ENCODE assay signal across 18 cellular contexts in the genomic region with DNA sequence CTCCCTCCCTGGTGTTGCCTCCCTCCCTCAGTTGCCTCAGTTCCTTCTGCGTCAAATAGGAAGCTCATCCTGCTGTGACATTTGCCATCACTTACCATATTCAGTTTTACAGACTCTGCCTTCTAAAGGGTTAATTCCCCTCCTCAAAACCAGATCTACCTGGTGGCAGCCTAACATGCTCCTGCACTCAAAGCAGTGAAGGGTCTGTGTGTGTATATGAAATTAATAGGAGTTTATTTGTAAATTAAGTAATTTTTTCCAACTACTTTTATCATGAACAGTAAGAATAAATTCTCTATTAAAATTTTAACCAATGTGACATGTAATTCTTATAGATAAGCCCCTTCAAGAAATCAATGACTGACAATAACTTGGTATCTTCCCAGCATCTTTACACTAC.
DNase-seq lines count a peak whose midpoint lies in the region; FAIRE-seq and TF ChIP-seq lines count a peak whose summit lies in the region.
"Had no signal": no experiment of that assay in that cellular context is flagged by ENCODE, and none has a peak within 500 bp of the region (broad histone marks: within the 10 kb centered on the region; RNA-seq: fewer than 3 reads in every experiment).

No MANE protein-coding gene starts in this region.

- no peaks in the 10 kb centered on the region; the same call in 1 of the 2 replicates for H3K27me3 Mint-ChIP-seq in HFFc6 (ENCODE audit: insufficient read depth)
- H3K27me3 Mint-ChIP-seq: CD4-positive, CD25-positive, alpha-beta regulatory T cell had no signal

- no peaks in the 10 kb centered on the region for H3K9me3 Mint-ChIP-seq in HFFc6
- H3K9me3 Mint-ChIP-seq: CD4-positive, CD25-positive, alpha-beta regulatory T cell; stimulated activated effector memory CD8-positive, alpha-beta T cell treated with anti-CD3 and anti-CD28 coated beads, Interleukin-12 subunit alpha, Interleukin-12 subunit beta, amount 100 ng/mL, for 72 hours had no signal

- H3K4me1 Mint-ChIP-seq in HFFc6 (ENCODE audit: low read depth): peaks cover under 1% of the 10 kb centered on the region; the same call in 1 of the 2 replicates
- H3K4me1 Mint-ChIP-seq: CD4-positive, CD25-positive, alpha-beta regulatory T cell; stimulated activated effector memory CD8-positive, alpha-beta T cell treated with anti-CD3 and anti-CD28 coated beads, Interleukin-12 subunit alpha, Interleukin-12 subunit beta, amount 100 ng/mL, for 72 hours had no signal

- 86% methylated on average over 1 of the region's 1 CpG for WGBS in liver

- H3K27me3 ChIP-seq in bronchial epithelial cell (ENCODE audit: control insufficient read depth, insufficient read depth, low read length) (no peaks in the 10 kb centered on the region), liver (ENCODE audit: control insufficient read depth in 4 of 4, insufficient read depth in 4 of 4, low read length in 3 of 4) (no peaks in the 10 kb centered on the region)
- no peaks in the 10 kb centered on the region for H3K27me3 ChIP-seq in effector memory CD4-positive, alpha-beta T cell (replicated peaks; ENCODE audit: control insufficient read depth, insufficient read depth, low read length, poor library complexity, severe bottlenecking)

- TF ChIP-seq POLR2A in H54 (IDR thresholded peaks at IDR 0.05; ENCODE audit: low read depth, low read length): no peak

- no peaks in the 10 kb centered on the region for H3K36me3 Mint-ChIP-seq in HFFc6 (ENCODE audit: low read depth)
- H3K36me3 Mint-ChIP-seq: CD4-positive, CD25-positive, alpha-beta regulatory T cell; stimulated activated effector memory CD8-positive, alpha-beta T cell treated with anti-CD3 and anti-CD28 coated beads, Interleukin-12 subunit alpha, Interleukin-12 subunit beta, amount 100 ng/mL, for 72 hours had no signal

- H3K4me1 ChIP-seq in liver (ENCODE audit: control insufficient read depth in 4 of 4, insufficient read depth in 4 of 4, low read length in 3 of 4): no peaks in the 10 kb centered on the region
- H3K4me1 ChIP-seq in effector memory CD4-positive, alpha-beta T cell (ENCODE audit: control insufficient read depth, insufficient read depth, low read length, poor library complexity, severe bottlenecking): no peaks in the 10 kb centered on the region

- H3K4me3 ChIP-seq in AG10803 (ENCODE audit: low read length) (no peak overlapping the region), bronchial epithelial cell (ENCODE audit: low read depth, low read length) (no peak overlapping the region), liver (ENCODE audit: low read depth in 1 of 3, low read length in 3 of 3) (no peak overlapping the region)
- no peak overlapping the region for H3K4me3 ChIP-seq in effector memory CD4-positive, alpha-beta T cell (ENCODE audit: insufficient read depth, low read depth, low read length, poor library complexity, severe bottlenecking)

- DNase-seq in AG10803 (ENCODE audit: low read depth): no peak
- no peak for DNase-seq in HFFc6
- DNase-seq in bronchial epithelial cell (ENCODE audit: low read depth): peak; percentile 8
- DNase-seq in NAMALWA (ENCODE audit: low spot score): no peak
- DNase-seq in H54 (ENCODE audit: insufficient read length, low spot score): no peak
- DNase-seq in effector memory CD4-positive, alpha-beta T cell: no peak
- DNase-seq in inferior parietal cortex (ENCODE audit: extremely low spot score): no peak
- DNase-seq: CD4-positive, CD25-positive, alpha-beta regulatory T cell; cerebellar nuclear complex; NCI-H1417 treated with DMSO at 0.1 percent for 48 hours; SK-N-SH; stimulated activated CD4-positive, alpha-beta T cell treated with anti-CD3 and anti-CD28 coated beads, Interleukin-2, amount 100 ng/mL, for 48 hours had no signal

- H3K4me3 Mint-ChIP-seq in HFFc6: no peak overlapping the region
- H3K4me3 Mint-ChIP-seq: CD4-positive, CD25-positive, alpha-beta regulatory T cell; stimulated activated effector memory CD8-positive, alpha-beta T cell treated with anti-CD3 and anti-CD28 coated beads, Interleukin-12 subunit alpha, Interleukin-12 subunit beta, amount 100 ng/mL, for 72 hours had no signal

- no peak overlapping the region for H3K9ac ChIP-seq in liver (ENCODE audit: low read depth in 1 of 2, low read length in 2 of 2)
- H3K9ac ChIP-seq: SK-N-SH had no signal

- peak in 1 of 2 donors; percentile 71 for TF ChIP-seq RAD21 in liver (IDR thresholded peaks at IDR 0.05)

- TF ChIP-seq CTCF in AG10803 (conservative IDR thresholded peaks at IDR 0.05; ENCODE audit: low read length) (peak; percentile 49), HFFc6 (IDR thresholded peaks at IDR 0.05) (peak; percentile 76), bronchial epithelial cell (IDR thresholded peaks at IDR 0.05; ENCODE audit: insufficient read depth, low read length, severe bottlenecking) (peak; percentile 16), liver (IDR thresholded peaks at IDR 0.05; ENCODE audit: low read depth, low read length, missing input control) (peak; percentile 13)

- FAIRE-seq in bronchial epithelial cell (lab: Jason Lieb, UNC) (no peak), H54 (lab: Jason Lieb, UNC) (no peak)
- FAIRE-seq: G401.6, GM18507, islet of Langerhans had no signal

- H3K36me3 ChIP-seq in bronchial epithelial cell (ENCODE audit: control insufficient read depth, insufficient read depth, low read length): peaks cover 1% of the 10 kb centered on the region
- peaks cover 0 to 9% (median 2%) of the 10 kb centered on the region in 4 donors for H3K36me3 ChIP-seq in liver (ENCODE audit: control insufficient read depth in 4 of 4, insufficient read depth in 3 of 4, low read depth in 1 of 4, low read length in 3 of 4)
- no peaks in the 10 kb centered on the region for H3K36me3 ChIP-seq in effector memory CD4-positive, alpha-beta T cell (ENCODE audit: control insufficient read depth, insufficient read depth, low read length)

- H3K9me3 ChIP-seq in liver (ENCODE audit: control insufficient read depth in 4 of 4, low read length in 3 of 4): no peaks in the 10 kb centered on the region
- H3K9me3 ChIP-seq in effector memory CD4-positive, alpha-beta T cell (ENCODE audit: control insufficient read depth, low read length): no peaks in the 10 kb centered on the region
- H3K9me3 ChIP-seq: SK-N-SH had no signal

- no peak overlapping the region for H3K27ac ChIP-seq in liver (ENCODE audit: low read depth in 1 of 2, low read length in 2 of 2)
- no peak overlapping the region for H3K27ac ChIP-seq in effector memory CD4-positive, alpha-beta T cell (ENCODE audit: insufficient read depth, low read length, poor library complexity, severe bottlenecking)
- H3K27ac ChIP-seq: VCaP had no signal

- H3K27ac Mint-ChIP-seq in HFFc6: no peak overlapping the region
- H3K27ac Mint-ChIP-seq: CD4-positive, CD25-positive, alpha-beta regulatory T cell; stimulated activated effector memory CD8-positive, alpha-beta T cell treated with anti-CD3 and anti-CD28 coated beads, Interleukin-12 subunit alpha, Interleukin-12 subunit beta, amount 100 ng/mL, for 72 hours had no signal

TF ChIP-seq in liver, 16 proteins besides CTCF, POLR2A, EP300 and RAD21 (continues in another document):
- TF ChIP-seq EGR1 (IDR thresholded peaks at IDR 0.05; ENCODE audit: low read depth in 2 of 2): no peak
- TF ChIP-seq, protein P1, sequence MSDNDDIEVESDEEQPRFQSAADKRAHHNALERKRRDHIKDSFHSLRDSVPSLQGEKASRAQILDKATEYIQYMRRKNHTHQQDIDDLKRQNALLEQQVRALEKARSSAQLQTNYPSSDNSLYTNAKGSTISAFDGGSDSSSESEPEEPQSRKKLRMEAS (IDR thresholded peaks at IDR 0.05): no peak
- no peak for TF ChIP-seq SP1 (IDR thresholded peaks at IDR 0.05)
- TF ChIP-seq, protein P2, sequence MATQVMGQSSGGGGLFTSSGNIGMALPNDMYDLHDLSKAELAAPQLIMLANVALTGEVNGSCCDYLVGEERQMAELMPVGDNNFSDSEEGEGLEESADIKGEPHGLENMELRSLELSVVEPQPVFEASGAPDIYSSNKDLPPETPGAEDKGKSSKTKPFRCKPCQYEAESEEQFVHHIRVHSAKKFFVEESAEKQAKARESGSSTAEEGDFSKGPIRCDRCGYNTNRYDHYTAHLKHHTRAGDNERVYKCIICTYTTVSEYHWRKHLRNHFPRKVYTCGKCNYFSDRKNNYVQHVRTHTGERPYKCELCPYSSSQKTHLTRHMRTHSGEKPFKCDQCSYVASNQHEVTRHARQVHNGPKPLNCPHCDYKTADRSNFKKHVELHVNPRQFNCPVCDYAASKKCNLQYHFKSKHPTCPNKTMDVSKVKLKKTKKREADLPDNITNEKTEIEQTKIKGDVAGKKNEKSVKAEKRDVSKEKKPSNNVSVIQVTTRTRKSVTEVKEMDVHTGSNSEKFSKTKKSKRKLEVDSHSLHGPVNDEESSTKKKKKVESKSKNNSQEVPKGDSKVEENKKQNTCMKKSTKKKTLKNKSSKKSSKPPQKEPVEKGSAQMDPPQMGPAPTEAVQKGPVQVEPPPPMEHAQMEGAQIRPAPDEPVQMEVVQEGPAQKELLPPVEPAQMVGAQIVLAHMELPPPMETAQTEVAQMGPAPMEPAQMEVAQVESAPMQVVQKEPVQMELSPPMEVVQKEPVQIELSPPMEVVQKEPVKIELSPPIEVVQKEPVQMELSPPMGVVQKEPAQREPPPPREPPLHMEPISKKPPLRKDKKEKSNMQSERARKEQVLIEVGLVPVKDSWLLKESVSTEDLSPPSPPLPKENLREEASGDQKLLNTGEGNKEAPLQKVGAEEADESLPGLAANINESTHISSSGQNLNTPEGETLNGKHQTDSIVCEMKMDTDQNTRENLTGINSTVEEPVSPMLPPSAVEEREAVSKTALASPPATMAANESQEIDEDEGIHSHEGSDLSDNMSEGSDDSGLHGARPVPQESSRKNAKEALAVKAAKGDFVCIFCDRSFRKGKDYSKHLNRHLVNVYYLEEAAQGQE (IDR thresholded peaks at IDR 0.05): no peak
- TF ChIP-seq NR2F2 (IDR thresholded peaks at IDR 0.05): no peak
- no peak for TF ChIP-seq JUND (IDR thresholded peaks at IDR 0.05)
- TF ChIP-seq ZBTB33 (IDR thresholded peaks at IDR 0.05): no peak
- TF ChIP-seq HNF4G (IDR thresholded peaks at IDR 0.05): no peak
- no peak for TF ChIP-seq GABPA (IDR thresholded peaks at IDR 0.05 in 1 of 2, conservative IDR thresholded peaks at IDR 0.05 in 1 of 2)
- no peak for TF ChIP-seq RXRA (IDR thresholded peaks at IDR 0.05)

Comparison
In these comparisons a context has a peak if more than half of its experiments do, and no peak if none do; other contexts are left out.
1. CTCF ChIP-seq: peak in every context shown above with its lines; median percentile 76 in HFFc6; 49 in AG10803; 16 in bronchial epithelial cell; 13 in liver.